In genomic region chr1:234917495-234918188, GRCh38 we compare ENCODE assay signal across 17 cellular contexts.
A peak's percentile ranks its signal among the peaks of the same experiment; 100 is the strongest.
DNase-seq lines count a peak whose midpoint lies in the region; ATAC-seq, FAIRE-seq and TF ChIP-seq lines count a peak whose summit lies in the region.
"Had no signal": no experiment of that assay in that cellular context is flagged by ENCODE, and none has a peak within 500 bp of the region (broad histone marks: within the 10 kb centered on the region; RNA-seq: fewer than 3 reads in every experiment).

No MANE protein-coding gene starts in this region.

- H3K4me3 ChIP-seq in right cardiac atrium (ENCODE audit: low read length): no peak overlapping the region
- H3K4me3 ChIP-seq in parathyroid adenoma (ENCODE audit: low read depth, low read length): no peak overlapping the region
- no peak overlapping the region for H3K4me3 ChIP-seq in urinary bladder (ENCODE audit: low read depth, low read length)

- H3K36me3 ChIP-seq in parathyroid adenoma (ENCODE audit: control insufficient read depth, insufficient read depth, low read length) (no peaks in the 10 kb centered on the region), urinary bladder (ENCODE audit: insufficient read depth) (no peaks in the 10 kb centered on the region)

- no peak overlapping the region for H2AFZ ChIP-seq in parathyroid adenoma

- no peaks in the 10 kb centered on the region for H3K27me3 ChIP-seq in right cardiac atrium (ENCODE audit: control insufficient read depth, insufficient read depth)
- no peaks in the 10 kb centered on the region for H3K27me3 ChIP-seq in parathyroid adenoma (ENCODE audit: control insufficient read depth, insufficient read depth, low read length)

- H3K27ac ChIP-seq in right cardiac atrium (ENCODE audit: low read length): peak overlapping the region; percentile 76
- peak overlapping the region; percentile 78 for H3K27ac ChIP-seq in parathyroid adenoma
- H3K27ac ChIP-seq in urinary bladder (ENCODE audit: low read depth): peak overlapping the region; percentile 33

- no peak overlapping the region for H3K4me2 ChIP-seq in parathyroid adenoma (ENCODE audit: low read length)

- WGBS in right cardiac atrium: 79% methylated on average over 23 of the region's 23 CpGs
- WGBS in urinary bladder: 90% methylated on average over 23 of the region's 23 CpGs

- H3K9me3 ChIP-seq in right cardiac atrium (ENCODE audit: control insufficient read depth, low read length) (no peaks in the 10 kb centered on the region), parathyroid adenoma (ENCODE audit: control insufficient read depth, low read length) (no peaks in the 10 kb centered on the region)

- no peak overlapping the region for H3K9ac ChIP-seq in parathyroid adenoma

- no peaks in the 10 kb centered on the region for H3K79me2 ChIP-seq in parathyroid adenoma

- FAIRE-seq in GM12892 (lab: Jason Lieb, UNC): no peak
- FAIRE-seq: A204.1, HTR-8/SVneo had no signal

- no peak for TF ChIP-seq CTCF in parathyroid adenoma (IDR thresholded peaks at IDR 0.05)

- DNase-seq in activated effector memory CD4-positive, alpha-beta T cell treated with anti-CD3 and anti-CD28 coated beads, Interleukin-2, amount 50 U/mL, for 16 hours: peak; percentile 55
- DNase-seq in activated effector memory CD4-positive, alpha-beta T cell treated with Interleukin-2 at 50 U/mL for 16 hours: no peak
- DNase-seq in right cardiac atrium (peak in 2 of 3 donors; percentile 34 to 70), NCI-H2227 (lab: John Stamatoyannopoulos, UW; ENCODE audit: unreplicated experiment) (no peak), posterior cingulate gyrus (no peak), GM12892 (ENCODE audit: insufficient read length) (no peak)
- DNase-seq: activated T-cell treated with anti-CD3 and anti-CD28 coated beads, Interleukin-2, amount 50 U/mL, for 72 hours; Caco-2; hypothalamus; NCI-H1048; NCI-H2171 treated with DMSO at 0.1 percent for 48 hours; stimulated activated naive CD8-positive, alpha-beta T cell treated with anti-CD3 and anti-CD28 coated beads, Interleukin-15, amount 100 ng/mL, for 72 hours had no signal

- TF ChIP-seq POLR2A in GM12892 (IDR thresholded peaks at IDR 0.05; ENCODE audit: low read depth, low read length): no peak

- H3K4me1 ChIP-seq in right cardiac atrium (ENCODE audit: control insufficient read depth, insufficient read depth, low read length) (peaks cover 27% of the 10 kb centered on the region), parathyroid adenoma (no peaks in the 10 kb centered on the region), urinary bladder (ENCODE audit: insufficient read depth) (no peaks in the 10 kb centered on the region)

- intact Hi-C loops in right cardiac atrium (cut with DNase I) (loop anchor here in 3 of 4 donors (5.0 to 10.0 kb wide), 4 partner anchors 157 to 383 kb away; no protein-coding TSS in a partner anchor), posterior cingulate gyrus (cut with DNase I) (no loop called here)

- ATAC-seq in right cardiac atrium: no peak
- ATAC-seq: SK-N-SH treated with all-trans-retinoic acid at 6 μM for 48 hours had no signal

Comparison
In these comparisons a context has a peak if more than half of its experiments do, and no peak if none do; other contexts are left out.
1. DNase-seq: peak in activated effector memory CD4-positive, alpha-beta T cell treated with anti-CD3 and anti-CD28 coated beads, Interleukin-2, amount 50 U/mL, for 16 hours (single experiment) and right cardiac atrium (2 of 3); none in activated effector memory CD4-positive, alpha-beta T cell treated with Interleukin-2 at 50 U/mL for 16 hours (single experiment), NCI-H2227 (single experiment), posterior cingulate gyrus (0 of 10) and GM12892 (single experiment).
2. Peak in every context shown above with its lines, with median percentiles within 50 percentile points of each other: H3K27ac ChIP-seq.